In the genomic region with DNA sequence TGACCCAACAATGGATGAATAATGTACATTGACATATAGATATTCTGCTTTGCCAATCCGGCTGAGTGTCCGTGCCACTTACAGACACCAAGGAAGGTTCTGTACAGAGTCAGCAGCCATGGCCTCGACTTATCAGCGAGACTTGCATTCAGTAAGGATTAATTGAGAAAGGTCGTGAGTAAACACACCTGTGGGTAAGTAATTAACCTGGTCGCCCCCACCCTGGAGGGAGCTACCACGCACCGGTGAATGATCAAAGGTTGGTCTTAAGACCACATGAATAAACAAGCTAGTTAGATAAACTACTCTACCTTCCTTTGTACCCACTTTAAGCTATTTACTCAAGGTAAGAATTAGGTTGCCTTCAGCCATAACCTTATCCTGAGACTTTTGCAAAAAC, we compare ENCODE assay signal across 24 cellular contexts.
DNase-seq lines count a peak whose midpoint lies in the region; ATAC-seq, FAIRE-seq and TF ChIP-seq lines count a peak whose summit lies in the region.
"Had no signal": no experiment of that assay in that cellular context is flagged by ENCODE, and none has a peak within 500 bp of the region (broad histone marks: within the 10 kb centered on the region; RNA-seq: fewer than 3 reads in every experiment).

No MANE protein-coding gene starts in this region.

- peaks cover 23% of the 10 kb centered on the region for H3K4me1 ChIP-seq in HepG2 (ENCODE audit: insufficient read depth, low read length)
- H3K4me1 ChIP-seq in right lobe of liver = no peaks in the 10 kb centered on the region
- H3K4me1 ChIP-seq in GM12878 (ENCODE audit: control insufficient read depth, insufficient read depth, low read length) = peaks cover 19% of the 10 kb centered on the region
- H3K4me1 ChIP-seq in endodermal cell (ENCODE audit: control insufficient read depth, insufficient read depth, low read length) = peaks cover 8% of the 10 kb centered on the region
- peaks cover 4% of the 10 kb centered on the region; the same call in 1 of the 2 replicates for H3K4me1 ChIP-seq in MM.1S (ENCODE audit: low read length)

- no TSS peak for BruUV-seq in HepG2 (replicated peaks; lab: Mats Ljungman, UMichigan)
- no TSS peak for BruUV-seq in GM12878 (replicated peaks; lab: Mats Ljungman, UMichigan)

- FAIRE-seq in HepG2 (lab: Jason Lieb, UNC) (no peak), GM12878 (lab: Jason Lieb, UNC) (peak; percentile 7)
- FAIRE-seq: A549, GM12892, GM18507 had no signal

- H3K27ac ChIP-seq in HepG2 (ENCODE audit: extremely low read length, insufficient read depth, low read length) = no peak overlapping the region
- no peak overlapping the region for H3K27ac ChIP-seq in right lobe of liver
- H3K27ac ChIP-seq in GM12878 (ENCODE audit: control insufficient read depth, insufficient read depth) = no peak overlapping the region
- no peak overlapping the region for H3K27ac ChIP-seq in endodermal cell (ENCODE audit: low read depth, low read length)
- H3K27ac ChIP-seq in MM.1S (ENCODE audit: low read length) = no peak overlapping the region
- H3K27ac ChIP-seq: 22Rv1; BLaER1 treated with 17β-estradiol and CSF1 and Interleukin-3, amounts not matched to agents 10 nM and 100 nM; C4-2B had no signal

- in situ Hi-C loops in HepG2 (cut with HindIII; ENCODE audit: extremely low pct_ligation_motif_present, low pct_unique_long_range_greater_than_20kb) = no loop called here
- in situ Hi-C loops in GM12878 (cut with MboI) = no loop called here

- no peaks in the 10 kb centered on the region for H3K36me3 Mint-ChIP-seq in endodermal cell (ENCODE audit: low read depth)
- H3K36me3 Mint-ChIP-seq: CD8-positive, alpha-beta T cell had no signal

- no peak overlapping the region for H3K9ac ChIP-seq in HepG2 (ENCODE audit: insufficient read depth, low read depth, low read length)
- H3K9ac ChIP-seq in GM12878 (ENCODE audit: control insufficient read depth, insufficient read depth, low read length) = no peak overlapping the region
- H3K9ac ChIP-seq in endodermal cell (ENCODE audit: extremely low read depth, low read length, poor library complexity, severe bottlenecking) = no peak overlapping the region
- no peak overlapping the region for H3K9ac ChIP-seq in MM.1S (ENCODE audit: low read length)
- H3K9ac ChIP-seq: BLaER1 treated with 17β-estradiol and CSF1 and Interleukin-3, amounts not matched to agents 10 nM and 100 nM had no signal

- TF ChIP-seq EP300 in HepG2 (IDR thresholded peaks at IDR 0.05; ENCODE audit: low read depth in 2 of 2, low read length in 2 of 2) (no peak), HepG2 (CRISPR knock-in tag; IDR thresholded peaks at IDR 0.05; ENCODE audit: borderline replicate concordance) (no peak), GM12878 (IDR thresholded peaks at IDR 0.05; ENCODE audit: borderline replicate concordance in 1 of 2, control insufficient read depth in 1 of 2, low read depth in 2 of 2, low read length in 2 of 2) (no peak)

- POLR2A ChIA-PET in HepG2 (lab: Yijun Ruan, JAX) (no interaction called here), GM12878 (lab: Charles Lee) (no interaction called here)

- TF ChIP-seq RAD21 in HepG2 (CRISPR knock-in tag; IDR thresholded peaks at IDR 0.05) (no peak), GM12878 (IDR thresholded peaks at IDR 0.05; ENCODE audit: insufficient read depth, low read depth, low read length) (no peak)

- no peaks in the 10 kb centered on the region for H3K9me2 ChIP-seq in MM.1S (replicated peaks; ENCODE audit: insufficient read depth, low read length)

- intact Hi-C loops in HepG2 (cut with micrococcal nuclease; ENCODE audit: unreplicated experiment) = no loop called here
- intact Hi-C loops in right lobe of liver (cut with DNase I) = no loop called here
- intact Hi-C loops in GM12878 (cut with micrococcal nuclease; ENCODE audit: unreplicated experiment) = no loop called here

- no peak overlapping the region for H2AFZ ChIP-seq in HepG2 (ENCODE audit: low read length)
- no peak overlapping the region for H2AFZ ChIP-seq in GM12878 (ENCODE audit: control insufficient read depth, low read depth, low read length)
- H2AFZ ChIP-seq in MM.1S (ENCODE audit: low read length) = no peak overlapping the region

- CTCF ChIA-PET in HepG2 (lab: Yijun Ruan, JAX; ENCODE audit: low intra/inter-chr PET ratio, low total read pairs) (no interaction called here), GM12878 (lab: Yijun Ruan, JAX) (interaction anchor here (0.7 to 1.4 kb wide), 2 partner anchors 14 to 23 kb away, joined by 3 to 4 read pairs; no protein-coding TSS in a partner anchor)

- no peak for TF ChIP-seq CTCF in HepG2 (CRISPR knock-in tag; IDR thresholded peaks at IDR 0.05)
- no peak for TF ChIP-seq CTCF in right lobe of liver (IDR thresholded peaks at IDR 0.05)
- no peak for TF ChIP-seq CTCF in GM12878 (IDR thresholded peaks at IDR 0.05 in 2 of 3, conservative IDR thresholded peaks at IDR 0.05 in 1 of 3; ENCODE audit: control insufficient read depth in 2 of 3, extremely low read depth in 1 of 3, insufficient read depth in 1 of 3, low read depth in 3 of 3, low read length in 3 of 3)
- TF ChIP-seq CTCF in endodermal cell (conservative IDR thresholded peaks at IDR 0.05) = no peak
- no peak for TF ChIP-seq CTCF in MM.1S (IDR thresholded peaks at IDR 0.05; ENCODE audit: low read length)

- H3K9me3 ChIP-seq in HepG2 (ENCODE audit: low read length) = no peaks in the 10 kb centered on the region
- H3K9me3 ChIP-seq in right lobe of liver = no peaks in the 10 kb centered on the region
- H3K9me3 ChIP-seq in GM12878 (replicated peaks; ENCODE audit: control insufficient read depth, insufficient read depth, low read length) = no peaks in the 10 kb centered on the region
- peaks cover 9% of the 10 kb centered on the region for H3K9me3 ChIP-seq in endodermal cell (ENCODE audit: control insufficient read depth, low read length)
- no peaks in the 10 kb centered on the region for H3K9me3 ChIP-seq in MM.1S (replicated peaks; ENCODE audit: insufficient read depth, low read length)

- no peak for ATAC-seq in HepG2
- no peak for ATAC-seq in right lobe of liver
- no peak for ATAC-seq in GM12878
- no peak for ATAC-seq in GM21786 (IDR thresholded peaks at IDR 0.05; ENCODE audit: unreplicated experiment)
- ATAC-seq: A549; CD8-positive, alpha-beta T cell had no signal

- 2% methylated on average over 8 of the region's 8 CpGs for whole genome bisulfite sequencing in HepG2 (ENCODE audit: low lambda C conversion rate)
- 43% methylated on average over 3 of the region's 8 CpGs for WGBS in right lobe of liver (ENCODE audit: insufficient coverage, low coverage, low lambda C conversion rate, missing lambda C conversion rate)
- 63% methylated on average over 8 of the region's 8 CpGs for WGBS in GM12878 (ENCODE audit: insufficient coverage, insufficient replicate concordance, low lambda C conversion rate, missing lambda C conversion rate)
- WGBS in endodermal cell (ENCODE audit: insufficient coverage in 1 of 2, insufficient read length in 1 of 2), 2 experiments = 60 to 73% methylated on average over 8 of the region's 8 CpGs

- no peak overlapping the region for H3K27ac Mint-ChIP-seq in endodermal cell
- H3K27ac Mint-ChIP-seq: B cell; CD4-positive, alpha-beta T cell; CD8-positive, alpha-beta T cell had no signal

- H3K79me2 ChIP-seq in HepG2 (ENCODE audit: insufficient read depth, low read length) (no peaks in the 10 kb centered on the region), GM12878 (ENCODE audit: control insufficient read depth, insufficient read depth, low read length) (no peaks in the 10 kb centered on the region), MM.1S (ENCODE audit: low read length) (no peaks in the 10 kb centered on the region)

- H4K20me1 ChIP-seq in HepG2 (ENCODE audit: insufficient read depth, low read length) (no peaks in the 10 kb centered on the region), GM12878 (ENCODE audit: control insufficient read depth, insufficient read depth) (no peaks in the 10 kb centered on the region), MM.1S (ENCODE audit: insufficient read depth, low read length) (no peaks in the 10 kb centered on the region)
- H4K20me1 ChIP-seq: BLaER1 treated with 17β-estradiol and CSF1 and Interleukin-3, amounts not matched to agents 10 nM and 100 nM had no signal

- H3K4me2 ChIP-seq in HepG2 (ENCODE audit: low read depth, low read length) (no peak overlapping the region), GM12878 (ENCODE audit: control insufficient read depth, insufficient read depth) (no peak overlapping the region), MM.1S (ENCODE audit: low read depth, low read length) (no peak overlapping the region)
- H3K4me2 ChIP-seq: A549; BLaER1 treated with 17β-estradiol and CSF1 and Interleukin-3, amounts not matched to agents 10 nM and 100 nM had no signal

- no peak overlapping the region for H3K4me3 Mint-ChIP-seq in endodermal cell
- H3K4me3 Mint-ChIP-seq: B cell; CD4-positive, alpha-beta T cell; CD8-positive, alpha-beta T cell had no signal

- peaks cover 7% of the 10 kb centered on the region; the same call in 1 of the 2 replicates for H3F3A ChIP-seq in MM.1S (ENCODE audit: insufficient read depth, low read length)

- peaks cover 7% of the 10 kb centered on the region for H3K9me3 Mint-ChIP-seq in endodermal cell
- H3K9me3 Mint-ChIP-seq: CD4-positive, alpha-beta T cell; CD8-positive, alpha-beta T cell had no signal

- no peak for TF ChIP-seq POLR2A in HepG2 (IDR thresholded peaks at IDR 0.05; ENCODE audit: insufficient read depth in 1 of 2, low read depth in 2 of 2, low read length in 2 of 2)
- TF ChIP-seq POLR2A in right lobe of liver (IDR thresholded peaks at IDR 0.05) = no peak
- no peak for TF ChIP-seq POLR2A in GM12878 (IDR thresholded peaks at IDR 0.05; ENCODE audit: low read depth, low read length)

- H3K36me3 ChIP-seq in HepG2 (replicated peaks in 1 of 2; ENCODE audit: control insufficient read depth in 1 of 2, insufficient read depth in 2 of 2, low read length in 2 of 2) (no peaks in the 10 kb centered on the region), right lobe of liver (no peaks in the 10 kb centered on the region), GM12878 (ENCODE audit: control insufficient read depth in 2 of 2, insufficient read depth in 2 of 2, low read length in 1 of 2) (no peaks in the 10 kb centered on the region), endodermal cell (ENCODE audit: control insufficient read depth, insufficient read depth, low read length) (no peaks in the 10 kb centered on the region), MM.1S (replicated peaks; ENCODE audit: insufficient read depth, low read length) (no peaks in the 10 kb centered on the region)
- H3K36me3 ChIP-seq: BLaER1 treated with 17β-estradiol and CSF1 and Interleukin-3, amounts not matched to agents 10 nM and 100 nM had no signal

- RAD21 ChIA-PET in GM12878 (lab: Charles Lee; ENCODE audit: unreplicated experiment) = interaction anchor here (1.5 kb wide), 1 partner anchor 23 kb away, joined by 5 read pairs; no protein-coding TSS in a partner anchor

- SMC1A ChIA-PET in GM12878 (lab: Charles Lee; ENCODE audit: uncharacterized antibody, unreplicated experiment) = no interaction called here

- peaks cover 17% of the 10 kb centered on the region for H3K27me3 Mint-ChIP-seq in endodermal cell (ENCODE audit: insufficient read depth)

- peaks cover 27% of the 10 kb centered on the region for H3K4me1 Mint-ChIP-seq in endodermal cell

- H3K27me3 ChIP-seq in HepG2 (ENCODE audit: control insufficient read depth in 1 of 2, insufficient read depth in 2 of 2, low read length in 2 of 2) (peaks cover 0 to 8% of the 10 kb centered on the region in 2 experiments; a peak in 1 of 5 replicates), right lobe of liver (no peaks in the 10 kb centered on the region), GM12878 (replicated peaks in 1 of 2; ENCODE audit: control insufficient read depth in 2 of 2, insufficient read depth in 2 of 2, low read length in 1 of 2) (peaks cover 0 to 2% of the 10 kb centered on the region in 2 experiments; a peak in 1 of 4 replicates), endodermal cell (ENCODE audit: control insufficient read depth, insufficient read depth, low read length, poor library complexity, severe bottlenecking) (no peaks in the 10 kb centered on the region), MM.1S (replicated peaks; ENCODE audit: insufficient read depth, low read length) (no peaks in the 10 kb centered on the region)
- H3K27me3 ChIP-seq: BLaER1 treated with 17β-estradiol and CSF1 and Interleukin-3, amounts not matched to agents 10 nM and 100 nM had no signal

- no peak overlapping the region for H3K4me3 ChIP-seq in HepG2 (replicated peaks in 1 of 3; ENCODE audit: insufficient read depth in 1 of 3, low read depth in 2 of 3, low read length in 3 of 3)
- no peak overlapping the region for H3K4me3 ChIP-seq in right lobe of liver
- H3K4me3 ChIP-seq in GM12878 = no peak overlapping the region
- no peak overlapping the region for H3K4me3 ChIP-seq in endodermal cell (ENCODE audit: low read length)
- H3K4me3 ChIP-seq in MM.1S (ENCODE audit: low read length) = no peak overlapping the region
- H3K4me3 ChIP-seq: A549; BLaER1 treated with 17β-estradiol and CSF1 and Interleukin-3, amounts not matched to agents 10 nM and 100 nM had no signal

- DNase-seq in HepG2 (ENCODE audit: low spot score) (no peak), right lobe of liver (no peak), GM12878 (ENCODE audit: low read depth, low spot score) (no peak), endodermal cell (peak; percentile 68), GDM1 (lab: John Stamatoyannopoulos, UW) (no peak), MM.1S (no peak)
- DNase-seq: AML-193; CD4-positive, alpha-beta T cell; CD8-positive, alpha-beta T cell; DMS 273 treated with DMSO at 0.1 percent for 48 hours; DMS153; DMS53; DMS79; DND-41; EL; GF-D8 had no signal
